Comparison of ENCODE assay signal across 16 cellular contexts in genomic region chr19:18308948-18309325, GRCh38. TPM values are rescaled to one million over a fixed set of nuclear protein-coding genes. Genes with fewer than 3 reads are reported as not detected.
DNase-seq lines count a peak whose midpoint lies in the region; ATAC-seq, FAIRE-seq and TF ChIP-seq lines count a peak whose summit lies in the region.
"Had no signal": no experiment of that assay in that cellular context is flagged by ENCODE, and none has a peak within 500 bp of the region (broad histone marks: within the 10 kb centered on the region; RNA-seq: fewer than 3 reads in every experiment).

No MANE protein-coding gene starts in this region.

- no peaks in the 10 kb centered on the region for H3K9me3 Mint-ChIP-seq in activated CD8-positive, alpha-beta T cell treated with anti-CD3 and anti-CD28 coated beads for 36 hours
- H3K9me3 Mint-ChIP-seq in activated CD8-positive, alpha-beta T cell treated with anti-CD3 and anti-CD28 coated beads, Interleukin-2, amount 10 ng/mL, durations not matched to agents 7 days and 5 days (ENCODE audit: insufficient read depth), result no peaks in the 10 kb centered on the region
- no peaks in the 10 kb centered on the region for H3K9me3 Mint-ChIP-seq in stimulated activated memory B cell treated with anti-CD40 and anti-IgM and Interleukin-4, amounts not matched to agents 10 μg/mL and 1 μg/mL and 100 μg/mL, for 72 hours

- no peaks in the 10 kb centered on the region for H3K27me3 ChIP-seq in ascending aorta
- H3K27me3 ChIP-seq in esophagus muscularis mucosa, result no peaks in the 10 kb centered on the region

- H3K4me3 Mint-ChIP-seq in activated CD8-positive, alpha-beta T cell treated with anti-CD3 and anti-CD28 coated beads for 36 hours, result no peak overlapping the region
- H3K4me3 Mint-ChIP-seq in activated CD8-positive, alpha-beta T cell treated with anti-CD3 and anti-CD28 coated beads, Interleukin-2, amount 10 ng/mL, durations not matched to agents 7 days and 5 days, result no peak overlapping the region
- H3K4me3 Mint-ChIP-seq in stimulated activated memory B cell treated with anti-CD40 and anti-IgM and Interleukin-4, amounts not matched to agents 10 μg/mL and 1 μg/mL and 100 μg/mL, for 72 hours, result no peak overlapping the region

- WGBS in esophagus muscularis mucosa, result no CpG with 5 or more reads among the region's 7 CpGs

- no peak for TF ChIP-seq EP300 in esophagus muscularis mucosa (IDR thresholded peaks at IDR 0.05)

- H3K9ac ChIP-seq in kidney (ENCODE audit: low read length in 2 of 2), result no peak overlapping the region
- H3K9ac ChIP-seq: GM23248 had no signal

- intact Hi-C loops in activated CD8-positive, alpha-beta T cell treated with anti-CD3 and anti-CD28 coated beads for 36 hours (cut with micrococcal nuclease), result no loop called here
- intact Hi-C loops in ascending aorta (cut with DNase I) (no loop called here), kidney (cut with DNase I) (no loop called here), esophagus muscularis mucosa (cut with DNase I) (no loop called here)

- POLR2A ChIA-PET in activated CD8-positive, alpha-beta T cell treated with anti-CD3 and anti-CD28 coated beads for 36 hours (lab: Charles Lee), result interaction anchor here (1.2 to 23.1 kb wide), 3 partner anchors 10 to 30 kb away, joined by 3 to 592 read pairs (median 124); partner anchors contain the start of genes JUND and LSM4
- POLR2A ChIA-PET in activated CD8-positive, alpha-beta T cell treated with anti-CD3 and anti-CD28 coated beads, Interleukin-2, amount 10 ng/mL, durations not matched to agents 7 days and 5 days (lab: Charles Lee), result interaction anchor here (1.6 to 17.3 kb wide), 3 partner anchors 9 to 30 kb away, joined by 7 to 647 read pairs (median 9); partner anchors contain the start of gene JUND

- no peak for FAIRE-seq in kidney (lab: Jason Lieb, UNC)
- FAIRE-seq: RCC 7860 had no signal

- TF ChIP-seq POLR2A in esophagus muscularis mucosa (IDR thresholded peaks at IDR 0.05; ENCODE audit: low read depth), result no peak

- H3K27ac ChIP-seq in ascending aorta, result peak overlapping the region; percentile 98 to 100
- H3K27ac ChIP-seq in kidney (ENCODE audit: low read depth in 2 of 2, low read length in 2 of 2), result no peak overlapping the region
- peak overlapping the region in 2 of 4 donors; percentile 93 to 99 for H3K27ac ChIP-seq in esophagus muscularis mucosa (replicated peaks in 1 of 4)
- H3K27ac ChIP-seq: C4-2B, GM23248 had no signal

- no peaks in the 10 kb centered on the region for H3K27me3 Mint-ChIP-seq in activated CD8-positive, alpha-beta T cell treated with anti-CD3 and anti-CD28 coated beads for 36 hours
- no peaks in the 10 kb centered on the region for H3K27me3 Mint-ChIP-seq in activated CD8-positive, alpha-beta T cell treated with anti-CD3 and anti-CD28 coated beads, Interleukin-2, amount 10 ng/mL, durations not matched to agents 7 days and 5 days (ENCODE audit: low read depth)
- no peaks in the 10 kb centered on the region for H3K27me3 Mint-ChIP-seq in stimulated activated memory B cell treated with anti-CD40 and anti-IgM and Interleukin-4, amounts not matched to agents 10 μg/mL and 1 μg/mL and 100 μg/mL, for 72 hours

- no peak for TF ChIP-seq CTCF in activated CD8-positive, alpha-beta T cell treated with anti-CD3 and anti-CD28 coated beads for 36 hours (IDR thresholded peaks at IDR 0.05)
- TF ChIP-seq CTCF in ascending aorta (IDR thresholded peaks at IDR 0.05) (no peak), kidney (IDR thresholded peaks at IDR 0.05; ENCODE audit: borderline replicate concordance, extremely low read depth, insufficient read depth) (no peak), esophagus muscularis mucosa (IDR thresholded peaks at IDR 0.05) (no peak)

- H3K9me3 ChIP-seq in ascending aorta (no peaks in the 10 kb centered on the region), kidney (ENCODE audit: control insufficient read depth in 1 of 2, low read length in 2 of 2) (no peaks in the 10 kb centered on the region), esophagus muscularis mucosa (no peaks in the 10 kb centered on the region)

- H3K4me1 ChIP-seq in ascending aorta (peaks cover 21 to 49% of the 10 kb centered on the region in 2 donors), kidney (ENCODE audit: control insufficient read depth in 1 of 2, insufficient read depth in 1 of 2, low read depth in 1 of 2, low read length in 2 of 2) (peaks cover 8 to 21% of the 10 kb centered on the region in 2 donors), esophagus muscularis mucosa (peaks cover 39 to 52% (median 43%) of the 10 kb centered on the region in 4 donors)

- H3K27ac Mint-ChIP-seq in activated CD8-positive, alpha-beta T cell treated with anti-CD3 and anti-CD28 coated beads for 36 hours, result peak overlapping the region; percentile 11
- no peak overlapping the region for H3K27ac Mint-ChIP-seq in activated CD8-positive, alpha-beta T cell treated with anti-CD3 and anti-CD28 coated beads, Interleukin-2, amount 10 ng/mL, durations not matched to agents 7 days and 5 days
- H3K27ac Mint-ChIP-seq in stimulated activated memory B cell treated with anti-CD40 and anti-IgM and Interleukin-4, amounts not matched to agents 10 μg/mL and 1 μg/mL and 100 μg/mL, for 72 hours, result peak overlapping the region; percentile 59

- CTCF ChIA-PET in activated CD8-positive, alpha-beta T cell treated with anti-CD3 and anti-CD28 coated beads for 36 hours (lab: Charles Lee), result interaction anchor here (1.5 to 3.4 kb wide), 2 partner anchors 13 to 30 kb away, joined by 4 to 34 read pairs; partner anchors contain the start of gene LSM4
- CTCF ChIA-PET in activated CD8-positive, alpha-beta T cell treated with anti-CD3 and anti-CD28 coated beads, Interleukin-2, amount 10 ng/mL, durations not matched to agents 7 days and 5 days (lab: Charles Lee), result interaction anchor here (3.4 kb wide), 1 partner anchor 29 kb away, joined by 49 read pairs; the partner anchor contains the start of gene JUND

- H3K4me1 Mint-ChIP-seq in activated CD8-positive, alpha-beta T cell treated with anti-CD3 and anti-CD28 coated beads for 36 hours (ENCODE audit: low read depth), result peaks cover 37% of the 10 kb centered on the region
- H3K4me1 Mint-ChIP-seq in activated CD8-positive, alpha-beta T cell treated with anti-CD3 and anti-CD28 coated beads, Interleukin-2, amount 10 ng/mL, durations not matched to agents 7 days and 5 days (ENCODE audit: low read depth), result peaks cover 56% of the 10 kb centered on the region
- peaks cover 41% of the 10 kb centered on the region for H3K4me1 Mint-ChIP-seq in stimulated activated memory B cell treated with anti-CD40 and anti-IgM and Interleukin-4, amounts not matched to agents 10 μg/mL and 1 μg/mL and 100 μg/mL, for 72 hours

- H3K4me3 ChIP-seq in ascending aorta (no peak overlapping the region), kidney (ENCODE audit: low read length in 2 of 2) (no peak overlapping the region), esophagus muscularis mucosa (no peak overlapping the region)
- H3K4me3 ChIP-seq: GM23248 had no signal

- H3K36me3 ChIP-seq in ascending aorta, result peaks cover 12 to 18% of the 10 kb centered on the region in 2 donors
- H3K36me3 ChIP-seq in kidney (ENCODE audit: control insufficient read depth in 1 of 2, insufficient read depth in 2 of 2, low read length in 2 of 2), result peaks cover 0 to 8% of the 10 kb centered on the region in 2 donors
- peaks cover 7 to 55% (median 54%) of the 10 kb centered on the region in 4 donors for H3K36me3 ChIP-seq in esophagus muscularis mucosa

- DNase-seq in activated CD8-positive, alpha-beta T cell treated with anti-CD3 and anti-CD28 coated beads for 36 hours, result no peak
- no peak for DNase-seq in activated CD8-positive, alpha-beta T cell treated with anti-CD3 and anti-CD28 coated beads, Interleukin-2, amount 10 ng/mL, durations not matched to agents 7 days and 5 days
- DNase-seq in GM03348 (ENCODE audit: low spot score) (peak; percentile 1), ascending aorta (ENCODE audit: low spot score in 2 of 2) (no peak), kidney (no peak), 8988T (no peak), esophagus muscularis mucosa (ENCODE audit: extremely low spot score) (no peak)
- DNase-seq: DMS153, GM23248, MV-4-11, NCI-H1417 treated with DMSO at 0.1 percent for 48 hours, NCI-H2029, NCI-H2171 treated with DMSO at 0.1 percent for 48 hours had no signal

- ATAC-seq in activated CD8-positive, alpha-beta T cell treated with anti-CD3 and anti-CD28 coated beads for 36 hours, result no peak
- no peak for ATAC-seq in activated CD8-positive, alpha-beta T cell treated with anti-CD3 and anti-CD28 coated beads, Interleukin-2, amount 10 ng/mL, durations not matched to agents 7 days and 5 days
- ATAC-seq in stimulated activated memory B cell treated with anti-CD40 and anti-IgM and Interleukin-4, amounts not matched to agents 10 μg/mL and 1 μg/mL and 100 μg/mL, for 72 hours, result no peak

- H3K36me3 Mint-ChIP-seq in activated CD8-positive, alpha-beta T cell treated with anti-CD3 and anti-CD28 coated beads for 36 hours (ENCODE audit: low read depth), result peaks cover 63% of the 10 kb centered on the region
- H3K36me3 Mint-ChIP-seq in activated CD8-positive, alpha-beta T cell treated with anti-CD3 and anti-CD28 coated beads, Interleukin-2, amount 10 ng/mL, durations not matched to agents 7 days and 5 days (ENCODE audit: low read depth), result peaks cover 74% of the 10 kb centered on the region
- peaks cover 32% of the 10 kb centered on the region for H3K36me3 Mint-ChIP-seq in stimulated activated memory B cell treated with anti-CD40 and anti-IgM and Interleukin-4, amounts not matched to agents 10 μg/mL and 1 μg/mL and 100 μg/mL, for 72 hours

RNA-seq across cellular contexts. Expression of gene LSM4, which starts 13.9 kb away (rescaled TPM):
- 100 to 1,000 TPM; 426 to 433 TPM for total RNA-seq in activated CD8-positive, alpha-beta T cell treated with anti-CD3 and anti-CD28 coated beads for 36 hours
- 100 to 1,000 TPM; 199 to 215 TPM for total RNA-seq in activated CD8-positive, alpha-beta T cell treated with anti-CD3 and anti-CD28 coated beads, Interleukin-2, amount 10 ng/mL, durations not matched to agents 7 days and 5 days
- total RNA-seq in ascending aorta, result 62.5 TPM
- 87.7 TPM for total RNA-seq in kidney
- 245 TPM for polyA plus RNA-seq in kidney (ENCODE audit: insufficient read depth, low read depth, low replicate concordance)
- total RNA-seq in esophagus muscularis mucosa, result 100 to 1,000 TPM in 1 of 4 donors, 10 to 100 TPM in 3; 86.8 to 116 (median 93.9) TPM

RNA-seq across cellular contexts. Expression of gene JUND, which starts 27.5 kb away (rescaled TPM):
- 100 to 1,000 TPM; 527 to 530 TPM for total RNA-seq in activated CD8-positive, alpha-beta T cell treated with anti-CD3 and anti-CD28 coated beads for 36 hours
- total RNA-seq in activated CD8-positive, alpha-beta T cell treated with anti-CD3 and anti-CD28 coated beads, Interleukin-2, amount 10 ng/mL, durations not matched to agents 7 days and 5 days, result 100 to 1,000 TPM; 462 to 469 TPM
- 3,570 TPM for total RNA-seq in ascending aorta
- 181 TPM for total RNA-seq in kidney
- 117 TPM for polyA plus RNA-seq in kidney (ENCODE audit: insufficient read depth, low read depth, low replicate concordance)
- 100 to 1,000 TPM; 325 to 457 (median 403) TPM for total RNA-seq in esophagus muscularis mucosa

RNA-seq across cellular contexts. Expression of gene PGPEP1, which starts 31.5 kb away (rescaled TPM):
- 10 to 100 TPM; 21.7 to 23.9 TPM for total RNA-seq in activated CD8-positive, alpha-beta T cell treated with anti-CD3 and anti-CD28 coated beads for 36 hours
- total RNA-seq in activated CD8-positive, alpha-beta T cell treated with anti-CD3 and anti-CD28 coated beads, Interleukin-2, amount 10 ng/mL, durations not matched to agents 7 days and 5 days, result 10 to 100 TPM; 30.1 to 34.5 TPM
- total RNA-seq in ascending aorta (14.8 TPM), kidney (54.5 TPM), esophagus muscularis mucosa (10 to 100 TPM; 15.0 to 50.3 (median 28.0) TPM)
- polyA plus RNA-seq in kidney (ENCODE audit: insufficient read depth, low read depth, low replicate concordance), result 76.1 TPM

RNA-seq across cellular contexts. Expression of gene IQCN, which starts 34.7 kb away (rescaled TPM):
- under 1 TPM; 0.59 to 0.69 TPM for total RNA-seq in activated CD8-positive, alpha-beta T cell treated with anti-CD3 and anti-CD28 coated beads for 36 hours
- total RNA-seq in activated CD8-positive, alpha-beta T cell treated with anti-CD3 and anti-CD28 coated beads, Interleukin-2, amount 10 ng/mL, durations not matched to agents 7 days and 5 days, result 1 to 10 TPM; 3.7 to 4.2 TPM
- total RNA-seq in ascending aorta (51.2 TPM), kidney (6.3 TPM), esophagus muscularis mucosa (1 to 10 TPM in 3 of 4 donors, under 1 TPM in 1; 0.52 to 2.5 (median 1.3) TPM)
- 0.82 TPM for polyA plus RNA-seq in kidney (ENCODE audit: insufficient read depth, low read depth, low replicate concordance)

Comparison
In these comparisons a context has a peak if more than half of its experiments do, and no peak if none do; other contexts are left out.
1. H3K27ac ChIP-seq: peak in ascending aorta (2 of 2); none in kidney (0 of 2).